ENCODE assay signal across 8 cellular contexts in the genomic region with DNA sequence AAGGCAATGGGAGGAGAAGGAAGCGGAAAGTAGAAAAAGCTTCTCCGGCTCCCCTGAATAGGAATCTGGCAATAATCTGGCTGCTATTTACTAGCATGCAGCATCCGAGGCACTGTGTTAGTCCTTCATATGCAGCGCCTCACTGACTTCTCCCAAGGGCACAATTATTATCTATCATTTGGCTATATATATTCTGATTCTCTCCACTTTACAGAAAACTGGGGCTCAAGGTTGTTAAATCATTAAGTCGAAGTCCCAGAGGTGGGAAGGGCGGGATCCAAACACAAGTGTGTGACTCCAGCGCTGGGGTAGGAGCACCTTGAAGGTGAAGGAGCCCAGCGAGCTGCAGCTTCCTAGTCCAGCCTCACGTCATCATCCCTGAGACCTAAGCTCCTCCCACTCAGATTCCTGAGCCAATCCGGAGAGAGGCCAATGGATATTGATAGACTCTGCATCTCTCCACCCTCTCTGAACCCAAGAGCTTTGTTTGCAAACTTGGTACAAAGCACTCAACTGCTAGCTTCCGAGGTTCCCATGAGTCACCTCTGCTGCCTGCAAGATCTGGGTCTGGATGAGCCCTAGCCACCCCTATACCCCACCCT. TPM values are rescaled to one million over a fixed set of nuclear protein-coding genes. Genes with fewer than 3 reads are reported as not detected.
A peak's percentile ranks its signal among the peaks of the same experiment; 100 is the strongest.
DNase-seq lines count a peak whose midpoint lies in the region; ATAC-seq, FAIRE-seq and TF ChIP-seq lines count a peak whose summit lies in the region.

No MANE protein-coding gene starts in this region.

- no peaks in the 10 kb centered on the region for H3K79me1 ChIP-seq in H1 (ENCODE audit: low read depth, low read length)

- H2BK15ac ChIP-seq in H1 (ENCODE audit: low read length), result peak overlapping the region; percentile 6; the same call in 1 of the 2 replicates

- POLR2A ChIA-PET in H1 (lab: Charles Lee; ENCODE audit: partially characterized antibody), result interaction anchor here (0.9 to 1.3 kb wide), 4 partner anchors 11 to 441 kb away, joined by 3 to 7 read pairs (median 4); no protein-coding TSS in a partner anchor

- peak overlapping the region; percentile 52 to 54 for H3K4me2 ChIP-seq in H1 (ENCODE audit: insufficient read depth in 1 of 2, low read depth in 2 of 2, low read length in 2 of 2)

- FAIRE-seq in H1 (lab: Jason Lieb, UNC), result peak; percentile 98

- H4K20me1 ChIP-seq in H1 (replicated peaks in 1 of 2; ENCODE audit: control insufficient read depth in 1 of 2, insufficient read depth in 2 of 2, low read length in 2 of 2), result no peaks in the 10 kb centered on the region

- peak overlapping the region; percentile 18; the same call in 1 of the 2 replicates for H3K27ac ChIP-seq in H1 (ENCODE audit: low read depth, low read length)

- H3K56ac ChIP-seq in H1 (replicated peaks; ENCODE audit: insufficient read length, low read depth, low read length), result no peak overlapping the region

- H2AK5ac ChIP-seq in H1 (ENCODE audit: low read depth, low read length), result no peak overlapping the region

- peak overlapping the region; percentile 4 to 49 (median 22); a peak in 6 of 8 replicates for H3K4me3 ChIP-seq in H1 (ENCODE audit: extremely low read depth in 1 of 4, insufficient read depth in 2 of 4, low read depth in 3 of 4, low read length in 4 of 4)

- no peak overlapping the region for H2BK120ac ChIP-seq in H1 (replicated peaks; ENCODE audit: low read depth, low read length)

- peaks cover 0 to 2% (median 0%) of the 10 kb centered on the region in 4 experiments; a peak in 2 of 7 replicates for H3K4me1 ChIP-seq in H1 (replicated peaks in 1 of 4; ENCODE audit: control insufficient read depth in 3 of 4, insufficient read depth in 4 of 4, low read length in 3 of 4)

- no peak for TF ChIP-seq RAD21 in H1 (IDR thresholded peaks at IDR 0.05 in 1 of 2, conservative IDR thresholded peaks at IDR 0.05 in 1 of 2; ENCODE audit: low read depth in 2 of 2, low read length in 2 of 2)

- H3K4ac ChIP-seq in H1 (replicated peaks; ENCODE audit: insufficient read length, low read depth, low read length), result no peak overlapping the region

- peak overlapping the region; percentile 86 for H2AFZ ChIP-seq in H1 (ENCODE audit: low read length)

- ATAC-seq in HG02884 (IDR thresholded peaks at IDR 0.05; ENCODE audit: unreplicated experiment) (no peak), GM18861 (IDR thresholded peaks at IDR 0.05; ENCODE audit: unreplicated experiment) (no peak)

- H2BK20ac ChIP-seq in H1 (ENCODE audit: low read length), result no peak overlapping the region

- CTCF ChIA-PET in H1 (lab: Charles Lee; ENCODE audit: partially characterized antibody), result interaction anchor here (0.6 to 1.9 kb wide), 5 partner anchors 9 to 104 kb away, joined by 3 to 11 read pairs (median 4); no protein-coding TSS in a partner anchor

- H3K18ac ChIP-seq in H1 (ENCODE audit: extremely low read depth, low read length), result 0 out of 2 replicates have a peak overlapping the region, but pooled peaks have one; percentile 48

- peak overlapping the region; percentile 46 for H4K5ac ChIP-seq in H1 (ENCODE audit: insufficient read length, low read depth, low read length)

- WGBS in H1 (ENCODE audit: extremely low coverage in 1 of 2, insufficient coverage in 1 of 2, insufficient read length in 1 of 2, insufficient replicate concordance in 2 of 2, low coverage in 1 of 2, low lambda C conversion rate in 2 of 2, missing lambda C conversion rate in 1 of 2), 2 experiments, result 27% methylated on average over 11 of the region's 11 CpGs; no CpG with 5 or more reads in 1 of the 2 experiments

- no peak for TF ChIP-seq EP300 in H1 (IDR thresholded peaks at IDR 0.05; ENCODE audit: borderline replicate concordance in 1 of 2, low read depth in 2 of 2, low read length in 2 of 2)

- H3K23ac ChIP-seq in H1 (ENCODE audit: insufficient read length), result no peak overlapping the region

- H3K79me2 ChIP-seq in H1 (ENCODE audit: control insufficient read depth in 1 of 2, insufficient read depth in 2 of 2, low read length in 2 of 2), result no peaks in the 10 kb centered on the region

- no peak overlapping the region for H2BK12ac ChIP-seq in H1 (ENCODE audit: low read depth, low read length)

- no peak for TF ChIP-seq CTCF in H1 (IDR thresholded peaks at IDR 0.05; ENCODE audit: control extremely low read depth in 1 of 3, insufficient read depth in 1 of 3, low read depth in 1 of 3, low read length in 3 of 3)

- peak; percentile 68 to 86 for TF ChIP-seq POLR2A in H1 (IDR thresholded peaks at IDR 0.05; ENCODE audit: control extremely low read depth in 1 of 2, low read depth in 2 of 2, low read length in 2 of 2)

- H3K9me3 ChIP-seq in H1 (ENCODE audit: insufficient read depth in 2 of 2, low read depth in 1 of 2, low read length in 1 of 2), result no peaks in the 10 kb centered on the region

- peak overlapping the region in 2 of 4 experiments; percentile 20 to 30; a peak in 1 of 7 replicates for H3K9ac ChIP-seq in H1 (replicated peaks in 1 of 4; ENCODE audit: extremely low read depth in 1 of 4, low read depth in 3 of 4, low read length in 3 of 4)

- no peak overlapping the region for H4K91ac ChIP-seq in H1 (replicated peaks; ENCODE audit: insufficient read length, low read length)

- no peak overlapping the region for H2BK5ac ChIP-seq in H1 (ENCODE audit: low read depth, low read length)

- no peak overlapping the region for H4K8ac ChIP-seq in H1 (ENCODE audit: extremely low read depth, insufficient read depth, low read length)

- peaks cover 2% of the 10 kb centered on the region; the same call in 1 of the 2 replicates for H3K23me2 ChIP-seq in H1 (ENCODE audit: low read depth, low read length)

- H3K27me3 ChIP-seq in H1 (replicated peaks in 1 of 4; ENCODE audit: control insufficient read depth in 3 of 4, extremely low read depth in 1 of 4, insufficient read depth in 3 of 4, low read length in 3 of 4), result no peaks in the 10 kb centered on the region

- H3K36me3 ChIP-seq in H1 (ENCODE audit: control insufficient read depth in 2 of 4, insufficient read depth in 4 of 4, low read length in 3 of 4), result no peaks in the 10 kb centered on the region

- DNase-seq in Ammon's horn (ENCODE audit: low spot score), result peak; percentile 87
- DNase-seq in NCI-H2227 treated with DMSO at 0.1 percent for 48 hours (lab: John Stamatoyannopoulos, UW), result peak; percentile 69
- DNase-seq in H1 (ENCODE audit: low read depth in 1 of 2, low spot score in 2 of 2), result peak; percentile 81 to 87
- peak; percentile 87 for DNase-seq in medulla oblongata (ENCODE audit: extremely low spot score)
- DNase-seq in Kasumi-1 (lab: John Stamatoyannopoulos, UW), result no peak
- no peak for DNase-seq in stimulated activated CD4-positive, alpha-beta T cell treated with anti-CD3 and anti-CD28 coated beads, Interleukin-4, amount 100 ng/mL, for 1 hour

- H3K14ac ChIP-seq in H1 (ENCODE audit: insufficient read length), result no peak overlapping the region

TF ChIP-seq in H1, 55 proteins besides CTCF, POLR2A, EP300 and RAD21 (continues in another document):
- TF ChIP-seq JUN (IDR thresholded peaks at IDR 0.05; ENCODE audit: low read depth, low read length) (no peak), CBX8 (IDR thresholded peaks at IDR 0.05; ENCODE audit: borderline replicate concordance, low read depth, low read length) (no peak), CTBP2 (IDR thresholded peaks at IDR 0.05; ENCODE audit: borderline replicate concordance, insufficient read depth, insufficient read length, low read length) (no peak), TAF1 (IDR thresholded peaks at IDR 0.05; ENCODE audit: low read depth, low read length) (peak; percentile 76), NANOG (IDR thresholded peaks at IDR 0.05; ENCODE audit: insufficient read depth, low read depth, low read length, poor library complexity, severe bottlenecking) (no peak), SIX5 (IDR thresholded peaks at IDR 0.05; ENCODE audit: low read depth, low read length) (no peak), RXRA (IDR thresholded peaks at IDR 0.05; ENCODE audit: insufficient read depth, low read depth, low read length) (no peak), CHD2 (IDR thresholded peaks at IDR 0.05; ENCODE audit: low read length) (no peak), BCL11A (IDR thresholded peaks at IDR 0.05; ENCODE audit: low read depth in 2 of 2, low read length in 2 of 2) (no peak)
- TF ChIP-seq, protein P1, sequence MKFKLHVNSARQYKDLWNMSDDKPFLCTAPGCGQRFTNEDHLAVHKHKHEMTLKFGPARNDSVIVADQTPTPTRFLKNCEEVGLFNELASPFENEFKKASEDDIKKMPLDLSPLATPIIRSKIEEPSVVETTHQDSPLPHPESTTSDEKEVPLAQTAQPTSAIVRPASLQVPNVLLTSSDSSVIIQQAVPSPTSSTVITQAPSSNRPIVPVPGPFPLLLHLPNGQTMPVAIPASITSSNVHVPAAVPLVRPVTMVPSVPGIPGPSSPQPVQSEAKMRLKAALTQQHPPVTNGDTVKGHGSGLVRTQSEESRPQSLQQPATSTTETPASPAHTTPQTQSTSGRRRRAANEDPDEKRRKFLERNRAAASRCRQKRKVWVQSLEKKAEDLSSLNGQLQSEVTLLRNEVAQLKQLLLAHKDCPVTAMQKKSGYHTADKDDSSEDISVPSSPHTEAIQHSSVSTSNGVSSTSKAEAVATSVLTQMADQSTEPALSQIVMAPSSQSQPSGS (IDR thresholded peaks at IDR 0.05; ENCODE audit: low read length), result peak; percentile 52; the same call in 1 of the 2 replicates

RNA-seq across cellular contexts. Expression of gene EYA3, which starts 16.6 kb away (rescaled TPM):
- 33.9 and 34.2 TPM in 2 replicates for total RNA-seq in H1 (2021; fragmentation: NEBNext Ultra II Directional; extraction: Animal tissue kit (Norgen Biotek cat#: 25700))
- 7.9 and 15.0 TPM in 2 replicates for polyA plus RNA-seq in H1 (2011; rRNA removed)
- 12.3 TPM for polyA plus RNA-seq in H1 (2011; cell fraction: cytosol; rRNA removed)
- polyA plus RNA-seq in H1 (2011; cell fraction: nucleus; rRNA removed), result 15.5 TPM
- 10.7 to 15.4 TPM (median 13.7 TPM) in 4 replicates for polyA plus RNA-seq in H1 (2012, experiment 1 of 2)
- 1.1 TPM for polyA plus RNA-seq in H1 (2012, experiment 2 of 2)
- polyA plus RNA-seq in H1 (2013, experiment 1 of 2), result 14.1 TPM
- polyA plus RNA-seq in H1 (2013, experiment 2 of 2), result 13.6 TPM
- 47.5 and 69.4 TPM in 2 replicates for polyA minus RNA-seq in H1 (2011; rRNA and poly(A)+ RNA removed)
- polyA minus RNA-seq in H1 (2011; cell fraction: cytosol; rRNA and poly(A)+ RNA removed), result 17.5 TPM
- polyA minus RNA-seq in H1 (2011; cell fraction: nucleus; rRNA and poly(A)+ RNA removed), result 24.7 TPM

Comparison
In these comparisons a context has a peak if more than half of its experiments do, and no peak if none do; other contexts are left out.
1. DNase-seq: peak in Ammon's horn (single experiment), NCI-H2227 treated with DMSO at 0.1 percent for 48 hours (single experiment), H1 (2 of 2) and medulla oblongata (single experiment); none in Kasumi-1 (0 of 2) and stimulated activated CD4-positive, alpha-beta T cell treated with anti-CD3 and anti-CD28 coated beads, Interleukin-4, amount 100 ng/mL, for 1 hour (single experiment).